13 cellular contexts compared by ENCODE assay signal in the genomic region with DNA sequence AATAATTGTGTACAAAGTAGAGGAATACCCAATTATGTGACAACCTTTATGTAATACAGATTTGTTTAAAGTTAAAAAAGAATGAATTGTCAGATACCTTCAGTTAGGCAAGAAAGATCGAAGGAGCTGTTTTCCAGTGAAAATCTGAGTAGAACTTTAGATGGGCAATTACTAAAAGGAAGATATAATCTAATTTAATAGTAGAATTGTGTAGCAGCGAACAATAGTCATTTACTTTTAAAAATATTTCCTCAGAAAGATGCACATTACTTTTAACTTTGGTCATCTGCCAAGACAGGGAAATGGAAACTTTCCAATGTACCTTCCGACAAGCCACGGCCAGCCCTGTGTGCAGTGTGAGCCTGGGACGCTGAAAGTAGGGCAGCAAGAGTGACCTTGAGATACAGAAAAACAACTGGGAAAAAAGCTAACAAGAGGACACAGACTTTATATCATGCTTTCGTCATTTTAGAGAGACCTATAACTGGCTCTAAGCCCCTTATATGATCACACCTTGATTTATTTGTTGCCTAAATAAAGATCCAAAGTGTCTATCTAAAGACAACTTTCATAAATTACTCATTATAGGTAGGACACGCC. TPM values are rescaled to one million over a fixed set of nuclear protein-coding genes. Genes with fewer than 3 reads are reported as not detected.
DNase-seq lines count a peak whose midpoint lies in the region; ATAC-seq, FAIRE-seq and TF ChIP-seq lines count a peak whose summit lies in the region.
"Had no signal": no experiment of that assay in that cellular context is flagged by ENCODE, and none has a peak within 500 bp of the region (broad histone marks: within the 10 kb centered on the region; RNA-seq: fewer than 3 reads in every experiment).

No MANE protein-coding gene starts in this region.

- CTCF ChIA-PET in CD4-positive, alpha-beta T cell (lab: Charles Lee), result interaction anchor here (1.3 to 2.0 kb wide), 3 partner anchors 10 to 173 kb away, joined by 5 to 9 read pairs (median 5); no protein-coding TSS in a partner anchor

- H3K36me3 Mint-ChIP-seq in CD4-positive, alpha-beta T cell (ENCODE audit: low read depth), result no peaks in the 10 kb centered on the region

- WGBS in transverse colon (ENCODE audit: low coverage in 1 of 2), 2 donors, result 33 to 66% methylated on average over 7 of the region's 7 CpGs

- H3K27me3 ChIP-seq in bronchial epithelial cell (ENCODE audit: control insufficient read depth, insufficient read depth, low read length) (no peaks in the 10 kb centered on the region), transverse colon (no peaks in the 10 kb centered on the region)
- H3K27me3 ChIP-seq in CD4-positive, alpha-beta T cell (ENCODE audit: control insufficient read depth, insufficient read depth, low read length), result no peaks in the 10 kb centered on the region

- H3K4me1 Mint-ChIP-seq in CD4-positive, alpha-beta T cell (ENCODE audit: low read depth), result no peaks in the 10 kb centered on the region

- TF ChIP-seq EP300 in transverse colon (IDR thresholded peaks at IDR 0.05; ENCODE audit: low read depth), result no peak

- TF ChIP-seq CTCF in bronchial epithelial cell (IDR thresholded peaks at IDR 0.05; ENCODE audit: insufficient read depth, low read length, severe bottlenecking), result no peak
- TF ChIP-seq CTCF in transverse colon (IDR thresholded peaks at IDR 0.05), result no peak
- TF ChIP-seq CTCF in CD4-positive, alpha-beta T cell (IDR thresholded peaks at IDR 0.05), result no peak

- H3K4me3 Mint-ChIP-seq in CD4-positive, alpha-beta T cell, result no peak overlapping the region

- FAIRE-seq in bronchial epithelial cell (lab: Jason Lieb, UNC), result no peak

- H3K4me3 ChIP-seq in bronchial epithelial cell (ENCODE audit: low read depth, low read length) (no peak overlapping the region), transverse colon (no peak overlapping the region)

- in situ Hi-C loops in transverse colon (cut with MboI; ENCODE audit: low pct_ligation_motif_present in 1 of 4, low pct_unique_long_range_greater_than_20kb in 1 of 4, low sequenced_read_pairs in 3 of 4), result no loop called here

- no peak overlapping the region for H3K27ac Mint-ChIP-seq in CD4-positive, alpha-beta T cell

- DNase-seq in bronchial epithelial cell (ENCODE audit: low read depth) (peak; percentile 62), glomerular endothelial cell (ENCODE audit: extremely low read depth, low read depth, low spot score) (peak; percentile 39), lung microvascular endothelial cell (ENCODE audit: low read depth in 2 of 2) (peak; percentile 74 to 84), transverse colon (no peak), NCI-H1092 treated with DMSO at 0.1 percent for 48 hours (lab: John Stamatoyannopoulos, UW) (no peak)
- DNase-seq in CD4-positive, alpha-beta T cell, result no peak
- DNase-seq: activated effector memory CD4-positive, alpha-beta T cell treated with anti-CD3 and anti-CD28 coated beads, Interleukin-2, amount 50 U/mL, for 16 hours; DMS79 treated with DMSO at 0.1 percent for 48 hours; NCI-H2171 treated with DMSO at 0.1 percent for 48 hours; NK-92 treated with Interleukin-12 subunit alpha and Interleukin-12 subunit beta, amount 100 ng/mL, for 24 hours; stimulated activated CD4-positive, alpha-beta T cell treated with anti-CD3 and anti-CD28 coated beads, Interleukin-2, amount 100 ng/mL, for 48 hours had no signal

- no peaks in the 10 kb centered on the region for H3K9me3 Mint-ChIP-seq in CD4-positive, alpha-beta T cell

- peak overlapping the region in 3 of 4 donors; percentile 20 to 54 (median 33) for H3K27ac ChIP-seq in transverse colon
- no peak overlapping the region for H3K27ac ChIP-seq in CD4-positive, alpha-beta T cell (ENCODE audit: low read depth, low read length)
- H3K27ac ChIP-seq: C4-2B had no signal

- no peaks in the 10 kb centered on the region for H3K9me3 ChIP-seq in transverse colon
- no peaks in the 10 kb centered on the region for H3K9me3 ChIP-seq in CD4-positive, alpha-beta T cell (ENCODE audit: control insufficient read depth, low read length)

- H3K27me3 Mint-ChIP-seq in CD4-positive, alpha-beta T cell, result no peaks in the 10 kb centered on the region

- no peak for TF ChIP-seq POLR2A in transverse colon (IDR thresholded peaks at IDR 0.05)

- H3K4me1 ChIP-seq in transverse colon, result peaks cover 0 to 8% (median 2%) of the 10 kb centered on the region in 4 donors

- H3K36me3 ChIP-seq in bronchial epithelial cell (ENCODE audit: control insufficient read depth, insufficient read depth, low read length) (no peaks in the 10 kb centered on the region), transverse colon (peaks cover 0 to 6% (median 2%) of the 10 kb centered on the region in 4 donors)

- ATAC-seq in GM18519 (IDR thresholded peaks at IDR 0.05; ENCODE audit: low FRiP score, unreplicated experiment), result no peak
- no peak for ATAC-seq in CD4-positive, alpha-beta T cell (ENCODE audit: poor library complexity)

- intact Hi-C loops in transverse colon (cut with DNase I; ENCODE audit: low total_unique reads), result loop anchor here (10.0 kb wide), 1 partner anchor 106 kb away; no protein-coding TSS in a partner anchor
- intact Hi-C loops in CD4-positive, alpha-beta T cell (cut with DNase I, micrococcal nuclease), result no loop called here

- POLR2A ChIA-PET in CD4-positive, alpha-beta T cell (lab: Charles Lee), result no interaction called here

RNA-seq across cellular contexts. Expression of a gene that starts 40.1 kb away (rescaled TPM):
- 9.6 and 21.6 TPM in 2 replicates for total RNA-seq in bronchial epithelial cell
- total RNA-seq in glomerular endothelial cell, result 43.9 and 47.1 TPM in 2 replicates
- 25.2 and 40.5 TPM in 2 replicates for total RNA-seq in lung microvascular endothelial cell
- total RNA-seq in transverse colon, result 100 to 1,000 TPM in 1 of 4 donors, 10 to 100 TPM in 3; 53.0 to 143 (median 84.2) TPM
- total RNA-seq in CD4-positive, alpha-beta T cell, result 1 to 10 TPM; 3.8 to 4.3 TPM

RNA-seq across cellular contexts. Expression of a gene that starts 51.3 kb away (rescaled TPM):
- 8.7 and 18.4 TPM in 2 replicates for total RNA-seq in bronchial epithelial cell
- total RNA-seq in glomerular endothelial cell, result 36.3 and 64.0 TPM in 2 replicates
- 31.6 and 38.7 TPM in 2 replicates for total RNA-seq in lung microvascular endothelial cell
- total RNA-seq in transverse colon, result 100 to 1,000 TPM in 1 of 4 donors, 10 to 100 TPM in 3; 50.5 to 112 (median 64.4) TPM
- 10 to 100 TPM; 16.9 to 18.7 TPM for total RNA-seq in CD4-positive, alpha-beta T cell

Comparison
In these comparisons a context has a peak if more than half of its experiments do, and no peak if none do; other contexts are left out.
1. DNase-seq: peak in bronchial epithelial cell (single experiment), glomerular endothelial cell (single experiment) and lung microvascular endothelial cell (2 of 2); none in transverse colon (single experiment), NCI-H1092 treated with DMSO at 0.1 percent for 48 hours (single experiment) and CD4-positive, alpha-beta T cell (0 of 10).